Comparison of ENCODE assay signal across 13 cellular contexts in genomic region chr5:101424530-101425175, GRCh38.
DNase-seq lines count a peak whose midpoint lies in the region; ATAC-seq and TF ChIP-seq lines count a peak whose summit lies in the region.
"Had no signal": no experiment of that assay in that cellular context is flagged by ENCODE, and none has a peak within 500 bp of the region (broad histone marks: within the 10 kb centered on the region; RNA-seq: fewer than 3 reads in every experiment).

No MANE protein-coding gene starts in this region.

- H3K4me1 ChIP-seq in RWPE2 (ENCODE audit: insufficient read depth, poor library complexity, severe bottlenecking) = no peaks in the 10 kb centered on the region
- peaks cover 23 to 28% of the 10 kb centered on the region in 2 donors for H3K4me1 ChIP-seq in thyroid gland
- H3K4me1 ChIP-seq: testis had no signal

- no peak for TF ChIP-seq POLR2A in thyroid gland (IDR thresholded peaks at IDR 0.05)

- H3K4me3 Mint-ChIP-seq in stimulated activated effector memory CD8-positive, alpha-beta T cell treated with anti-CD3 and anti-CD28 coated beads, Interleukin-12 subunit alpha, Interleukin-12 subunit beta, amount 100 ng/mL, for 72 hours = no peak overlapping the region
- H3K4me3 Mint-ChIP-seq: activated CD8-positive, alpha-beta T cell treated with anti-CD3 and anti-CD28 coated beads for 36 hours had no signal

- WGBS in thyroid gland, 2 donors = 20 to 23% methylated on average over 2 of the region's 2 CpGs

- H3K9me3 ChIP-seq in RWPE2 (ENCODE audit: severe bottlenecking) = no peaks in the 10 kb centered on the region
- H3K9me3 ChIP-seq in thyroid gland = no peaks in the 10 kb centered on the region
- H3K9me3 ChIP-seq in WERI-Rb-1 (ENCODE audit: severe bottlenecking) = no peaks in the 10 kb centered on the region
- H3K9me3 ChIP-seq: testis had no signal

- no peaks in the 10 kb centered on the region for H3K9me3 Mint-ChIP-seq in stimulated activated effector memory CD8-positive, alpha-beta T cell treated with anti-CD3 and anti-CD28 coated beads, Interleukin-12 subunit alpha, Interleukin-12 subunit beta, amount 100 ng/mL, for 72 hours
- H3K9me3 Mint-ChIP-seq: activated CD8-positive, alpha-beta T cell treated with anti-CD3 and anti-CD28 coated beads for 36 hours; activated naive CD4-positive, alpha-beta T cell treated with anti-CD3 and anti-CD28 coated beads, Interleukin-2, amount 50 U/mL, for 72 hours had no signal

- H3K4me3 ChIP-seq in RWPE2 (ENCODE audit: severe bottlenecking) = no peak overlapping the region
- no peak overlapping the region for H3K4me3 ChIP-seq in thyroid gland (replicated peaks in 1 of 3)
- H3K4me3 ChIP-seq in WERI-Rb-1 (ENCODE audit: low read depth, low read length) = no peak overlapping the region
- H3K4me3 ChIP-seq: testis had no signal

- H3K36me3 ChIP-seq in RWPE2 (ENCODE audit: low read depth) = no peaks in the 10 kb centered on the region
- no peaks in the 10 kb centered on the region for H3K36me3 ChIP-seq in thyroid gland
- H3K36me3 ChIP-seq in WERI-Rb-1 = no peaks in the 10 kb centered on the region

- no peak overlapping the region for H3K27ac Mint-ChIP-seq in stimulated activated effector memory CD8-positive, alpha-beta T cell treated with anti-CD3 and anti-CD28 coated beads, Interleukin-12 subunit alpha, Interleukin-12 subunit beta, amount 100 ng/mL, for 72 hours
- H3K27ac Mint-ChIP-seq: activated CD8-positive, alpha-beta T cell treated with anti-CD3 and anti-CD28 coated beads for 36 hours; activated naive CD4-positive, alpha-beta T cell treated with anti-CD3 and anti-CD28 coated beads, Interleukin-2, amount 50 U/mL, for 72 hours had no signal

- DNase-seq in GM04504 (ENCODE audit: low read depth) (peak; percentile 29), RWPE2 (ENCODE audit: low spot score) (no peak), foreskin melanocyte (peak; percentile 58), thyroid gland (peak; percentile 6 to 8), WERI-Rb-1 (no peak)
- DNase-seq in stimulated activated effector memory CD8-positive, alpha-beta T cell treated with anti-CD3 and anti-CD28 coated beads, Interleukin-12 subunit alpha, Interleukin-12 subunit beta, amount 100 ng/mL, for 72 hours (ENCODE audit: low spot score in 2 of 2) = no peak
- DNase-seq: activated CD8-positive, alpha-beta T cell treated with anti-CD3 and anti-CD28 coated beads for 36 hours; effector CD8-positive, alpha-beta T cell; NCI-H2081 treated with DMSO at 0.1 percent for 48 hours; stimulated activated CD4-positive, alpha-beta T cell treated with anti-CD3 and anti-CD28 coated beads, Interleukin-2, amount 100 ng/mL, for 48 hours; testis had no signal

- no peaks in the 10 kb centered on the region for H3K36me3 Mint-ChIP-seq in stimulated activated effector memory CD8-positive, alpha-beta T cell treated with anti-CD3 and anti-CD28 coated beads, Interleukin-12 subunit alpha, Interleukin-12 subunit beta, amount 100 ng/mL, for 72 hours
- H3K36me3 Mint-ChIP-seq: activated naive CD4-positive, alpha-beta T cell treated with anti-CD3 and anti-CD28 coated beads, Interleukin-2, amount 50 U/mL, for 72 hours had no signal

- H3K27ac ChIP-seq in RWPE2 (ENCODE audit: poor library complexity, severe bottlenecking) (no peak overlapping the region), thyroid gland (peak overlapping the region; percentile 78 to 88 (median 82)), WERI-Rb-1 (no peak overlapping the region)
- H3K27ac ChIP-seq: testis had no signal

- no peak for TF ChIP-seq CTCF in RWPE2 (IDR thresholded peaks at IDR 0.05; ENCODE audit: poor library complexity, severe bottlenecking)
- TF ChIP-seq CTCF in thyroid gland (IDR thresholded peaks at IDR 0.05) = no peak
- no peak for TF ChIP-seq CTCF in WERI-Rb-1 (IDR thresholded peaks at IDR 0.05; ENCODE audit: low read depth, low read length)

- no peaks in the 10 kb centered on the region for H3K4me1 Mint-ChIP-seq in stimulated activated effector memory CD8-positive, alpha-beta T cell treated with anti-CD3 and anti-CD28 coated beads, Interleukin-12 subunit alpha, Interleukin-12 subunit beta, amount 100 ng/mL, for 72 hours

- ATAC-seq in RWPE2 (ENCODE audit: low read depth) (peak; percentile 68), HG02678 (IDR thresholded peaks at IDR 0.05; ENCODE audit: unreplicated experiment) (no peak)
- ATAC-seq in stimulated activated effector memory CD8-positive, alpha-beta T cell treated with anti-CD3 and anti-CD28 coated beads, Interleukin-12 subunit alpha, Interleukin-12 subunit beta, amount 100 ng/mL, for 72 hours = no peak
- ATAC-seq: activated CD8-positive, alpha-beta T cell treated with anti-CD3 and anti-CD28 coated beads for 36 hours; activated naive CD4-positive, alpha-beta T cell treated with anti-CD3 and anti-CD28 coated beads, Interleukin-2, amount 50 U/mL, for 72 hours had no signal

- intact Hi-C loops in thyroid gland (cut with DNase I) = no loop called here

- H3K27me3 ChIP-seq in RWPE2 (ENCODE audit: insufficient read depth, poor library complexity, severe bottlenecking) (no peaks in the 10 kb centered on the region), thyroid gland (no peaks in the 10 kb centered on the region), WERI-Rb-1 (ENCODE audit: insufficient read depth, low read depth, severe bottlenecking) (no peaks in the 10 kb centered on the region)
- H3K27me3 ChIP-seq: testis had no signal

Comparison
In these comparisons a context has a peak if more than half of its experiments do, and no peak if none do; other contexts are left out.
1. DNase-seq: peak in GM04504 (single experiment), foreskin melanocyte (single experiment) and thyroid gland (2 of 2); none in RWPE2 (single experiment), stimulated activated effector memory CD8-positive, alpha-beta T cell treated with anti-CD3 and anti-CD28 coated beads, Interleukin-12 subunit alpha, Interleukin-12 subunit beta, amount 100 ng/mL, for 72 hours (0 of 2) and WERI-Rb-1 (single experiment).
2. H3K27ac ChIP-seq: peak in thyroid gland (3 of 3); none in RWPE2 (single experiment) and WERI-Rb-1 (single experiment).